Comparison of ENCODE assay signal across 1 cellular context in genomic region chr7:56028942-56029630, GRCh38.
A peak's percentile ranks its signal among the peaks of the same experiment; 100 is the strongest.
TF ChIP-seq lines count a peak whose summit lies in the region.

No MANE protein-coding gene starts in this region.

TF ChIP-seq in HepG2, 621 proteins besides CTCF, POLR2A, EP300 and RAD21 (continued from another document):
- TF ChIP-seq, protein P1, sequence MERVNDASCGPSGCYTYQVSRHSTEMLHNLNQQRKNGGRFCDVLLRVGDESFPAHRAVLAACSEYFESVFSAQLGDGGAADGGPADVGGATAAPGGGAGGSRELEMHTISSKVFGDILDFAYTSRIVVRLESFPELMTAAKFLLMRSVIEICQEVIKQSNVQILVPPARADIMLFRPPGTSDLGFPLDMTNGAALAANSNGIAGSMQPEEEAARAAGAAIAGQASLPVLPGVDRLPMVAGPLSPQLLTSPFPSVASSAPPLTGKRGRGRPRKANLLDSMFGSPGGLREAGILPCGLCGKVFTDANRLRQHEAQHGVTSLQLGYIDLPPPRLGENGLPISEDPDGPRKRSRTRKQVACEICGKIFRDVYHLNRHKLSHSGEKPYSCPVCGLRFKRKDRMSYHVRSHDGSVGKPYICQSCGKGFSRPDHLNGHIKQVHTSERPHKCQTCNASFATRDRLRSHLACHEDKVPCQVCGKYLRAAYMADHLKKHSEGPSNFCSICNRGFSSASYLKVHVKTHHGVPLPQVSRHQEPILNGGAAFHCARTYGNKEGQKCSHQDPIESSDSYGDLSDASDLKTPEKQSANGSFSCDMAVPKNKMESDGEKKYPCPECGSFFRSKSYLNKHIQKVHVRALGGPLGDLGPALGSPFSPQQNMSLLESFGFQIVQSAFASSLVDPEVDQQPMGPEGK (CRISPR knock-in tag; IDR thresholded peaks at IDR 0.05) = no peak
- TF ChIP-seq MAFK (conservative IDR thresholded peaks at IDR 0.05 in 1 of 2, IDR thresholded peaks at IDR 0.05 in 1 of 2; ENCODE audit: low read length in 2 of 2) = peak; percentile 82 to 83
- TF ChIP-seq ZSCAN20 (CRISPR knock-in tag; IDR thresholded peaks at IDR 0.05; ENCODE audit: borderline replicate concordance) = no peak
- no peak for TF ChIP-seq DZIP1 (CRISPR knock-in tag; IDR thresholded peaks at IDR 0.05)
- TF ChIP-seq ZNF687 (CRISPR knock-in tag; IDR thresholded peaks at IDR 0.05) = peak; percentile 49; the same call in 1 of the 2 replicates
- TF ChIP-seq SKI (IDR thresholded peaks at IDR 0.05; ENCODE audit: partially characterized antibody) = peak; percentile 50
- no peak for TF ChIP-seq ZNF337 (CRISPR knock-in tag; IDR thresholded peaks at IDR 0.05; ENCODE audit: borderline replicate concordance, low read depth)
- 0 out of 2 replicates have a peak, but pooled peaks have one; percentile 31 for TF ChIP-seq ZNF878 (CRISPR knock-in tag; IDR thresholded peaks at IDR 0.05)
- TF ChIP-seq ARID2 (CRISPR knock-in tag; IDR thresholded peaks at IDR 0.05; ENCODE audit: borderline replicate concordance) = peak; percentile 61; the same call in 1 of the 2 replicates
- TF ChIP-seq ZNF737 (CRISPR knock-in tag; IDR thresholded peaks at IDR 0.05; ENCODE audit: borderline replicate concordance) = no peak
- TF ChIP-seq AKAP8 (CRISPR knock-in tag; IDR thresholded peaks at IDR 0.05) = no peak
- peak; percentile 93 for TF ChIP-seq TEAD3 (CRISPR knock-in tag; optimal IDR thresholded peaks at IDR 0.05; ENCODE audit: borderline replicate concordance)
- TF ChIP-seq ATF5 (CRISPR knock-in tag; IDR thresholded peaks at IDR 0.05; ENCODE audit: low read depth) = no peak
- no peak for TF ChIP-seq PHB2 (IDR thresholded peaks at IDR 0.05; ENCODE audit: partially characterized antibody)
- TF ChIP-seq, protein P2, sequence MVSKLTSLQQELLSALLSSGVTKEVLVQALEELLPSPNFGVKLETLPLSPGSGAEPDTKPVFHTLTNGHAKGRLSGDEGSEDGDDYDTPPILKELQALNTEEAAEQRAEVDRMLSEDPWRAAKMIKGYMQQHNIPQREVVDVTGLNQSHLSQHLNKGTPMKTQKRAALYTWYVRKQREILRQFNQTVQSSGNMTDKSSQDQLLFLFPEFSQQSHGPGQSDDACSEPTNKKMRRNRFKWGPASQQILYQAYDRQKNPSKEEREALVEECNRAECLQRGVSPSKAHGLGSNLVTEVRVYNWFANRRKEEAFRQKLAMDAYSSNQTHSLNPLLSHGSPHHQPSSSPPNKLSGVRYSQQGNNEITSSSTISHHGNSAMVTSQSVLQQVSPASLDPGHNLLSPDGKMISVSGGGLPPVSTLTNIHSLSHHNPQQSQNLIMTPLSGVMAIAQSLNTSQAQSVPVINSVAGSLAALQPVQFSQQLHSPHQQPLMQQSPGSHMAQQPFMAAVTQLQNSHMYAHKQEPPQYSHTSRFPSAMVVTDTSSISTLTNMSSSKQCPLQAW (CRISPR knock-in tag; IDR thresholded peaks at IDR 0.05) = peak; percentile 60; the same call in 1 of the 2 replicates
- TF ChIP-seq ZNF550 (CRISPR knock-in tag; IDR thresholded peaks at IDR 0.05; ENCODE audit: borderline replicate concordance) = no peak
- no peak for TF ChIP-seq GTF3A (CRISPR knock-in tag; conservative IDR thresholded peaks at IDR 0.05)
- no peak for TF ChIP-seq ZNF556 (CRISPR knock-in tag; IDR thresholded peaks at IDR 0.05; ENCODE audit: borderline replicate concordance)
- no peak for TF ChIP-seq NR3C1 (CRISPR knock-in tag; IDR thresholded peaks at IDR 0.05)
- TF ChIP-seq RFX3 (CRISPR knock-in tag; IDR thresholded peaks at IDR 0.05) = no peak
- no peak for TF ChIP-seq ZNF263 (CRISPR knock-in tag; IDR thresholded peaks at IDR 0.05)
- TF ChIP-seq ATF4 (CRISPR knock-in tag; IDR thresholded peaks at IDR 0.05) = peak in 1 of 2 experiments; percentile 52; a peak in 2 of 4 replicates
- no peak for TF ChIP-seq ZEB1 (IDR thresholded peaks at IDR 0.05; ENCODE audit: insufficient replicate concordance, low read depth)
- TF ChIP-seq ZNF773 (CRISPR knock-in tag; IDR thresholded peaks at IDR 0.05; ENCODE audit: borderline replicate concordance) = no peak
- TF ChIP-seq RARA (CRISPR knock-in tag; IDR thresholded peaks at IDR 0.05) = peak; percentile 81
- peak; percentile 81 for TF ChIP-seq FOXA3 (CRISPR knock-in tag; IDR thresholded peaks at IDR 0.05)
- TF ChIP-seq, protein P3, sequence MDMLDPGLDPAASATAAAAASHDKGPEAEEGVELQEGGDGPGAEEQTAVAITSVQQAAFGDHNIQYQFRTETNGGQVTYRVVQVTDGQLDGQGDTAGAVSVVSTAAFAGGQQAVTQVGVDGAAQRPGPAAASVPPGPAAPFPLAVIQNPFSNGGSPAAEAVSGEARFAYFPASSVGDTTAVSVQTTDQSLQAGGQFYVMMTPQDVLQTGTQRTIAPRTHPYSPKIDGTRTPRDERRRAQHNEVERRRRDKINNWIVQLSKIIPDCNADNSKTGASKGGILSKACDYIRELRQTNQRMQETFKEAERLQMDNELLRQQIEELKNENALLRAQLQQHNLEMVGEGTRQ (IDR thresholded peaks at IDR 0.05; ENCODE audit: low read depth, low read length) = no peak
- TF ChIP-seq, protein P3 (CRISPR knock-in tag; IDR thresholded peaks at IDR 0.05; ENCODE audit: borderline replicate concordance) = no peak
- TF ChIP-seq EEA1 (CRISPR knock-in tag; IDR thresholded peaks at IDR 0.05; ENCODE audit: borderline replicate concordance) = no peak
- TF ChIP-seq GATAD2A (CRISPR knock-in tag; IDR thresholded peaks at IDR 0.05) = peak; percentile 71
- TF ChIP-seq HMG20A (CRISPR knock-in tag; IDR thresholded peaks at IDR 0.05; ENCODE audit: borderline replicate concordance) = peak; percentile 83
- peak; percentile 86 for TF ChIP-seq NCOR1 (IDR thresholded peaks at IDR 0.05; ENCODE audit: borderline replicate concordance, low read length)
- peak; percentile 89 for TF ChIP-seq SAP130 (CRISPR knock-in tag; IDR thresholded peaks at IDR 0.05; ENCODE audit: low read depth)
- TF ChIP-seq ZNF234 (CRISPR knock-in tag; conservative IDR thresholded peaks at IDR 0.05) = no peak
- 0 out of 2 replicates have a peak, but pooled peaks have one; percentile 2 for TF ChIP-seq MYC (CRISPR knock-in tag; IDR thresholded peaks at IDR 0.05; ENCODE audit: borderline replicate concordance)
- TF ChIP-seq ZNF501 (CRISPR knock-in tag; IDR thresholded peaks at IDR 0.05) = peak; percentile 20; the same call in 1 of the 2 replicates
- TF ChIP-seq SPEN (CRISPR knock-in tag; IDR thresholded peaks at IDR 0.05; ENCODE audit: low read depth) = no peak; the same call in 1 of the 2 replicates
- no peak for TF ChIP-seq GPN1 (CRISPR knock-in tag; IDR thresholded peaks at IDR 0.05; ENCODE audit: borderline replicate concordance)
- no peak for TF ChIP-seq PAX8 (CRISPR knock-in tag; IDR thresholded peaks at IDR 0.05; ENCODE audit: borderline replicate concordance)
- no peak for TF ChIP-seq ZNF446 (CRISPR knock-in tag; IDR thresholded peaks at IDR 0.05)
- TF ChIP-seq RCOR2 (CRISPR knock-in tag; IDR thresholded peaks at IDR 0.05) = no peak
- no peak for TF ChIP-seq RFX1 (IDR thresholded peaks at IDR 0.05)
- TF ChIP-seq ZNF460 (CRISPR knock-in tag; IDR thresholded peaks at IDR 0.05; ENCODE audit: borderline replicate concordance) = peak; percentile 99
- TF ChIP-seq NFIB (CRISPR knock-in tag; IDR thresholded peaks at IDR 0.05; ENCODE audit: borderline replicate concordance) = no peak
- TF ChIP-seq ZBTB44 (CRISPR knock-in tag; IDR thresholded peaks at IDR 0.05) = no peak
- TF ChIP-seq AGO1 (IDR thresholded peaks at IDR 0.05; ENCODE audit: low read depth, low read length, poor library complexity, severe bottlenecking) = no peak
- peak; percentile 20 for TF ChIP-seq TBL1XR1 (IDR thresholded peaks at IDR 0.05; ENCODE audit: borderline replicate concordance, low read length, partially characterized antibody)
- TF ChIP-seq ZNF207 (IDR thresholded peaks at IDR 0.05; ENCODE audit: borderline replicate concordance) = no peak
- 0 out of 2 replicates have a peak, but pooled peaks have one; percentile 31 for TF ChIP-seq JUNB (CRISPR knock-in tag; IDR thresholded peaks at IDR 0.05; ENCODE audit: borderline replicate concordance)
- TF ChIP-seq, protein P4, sequence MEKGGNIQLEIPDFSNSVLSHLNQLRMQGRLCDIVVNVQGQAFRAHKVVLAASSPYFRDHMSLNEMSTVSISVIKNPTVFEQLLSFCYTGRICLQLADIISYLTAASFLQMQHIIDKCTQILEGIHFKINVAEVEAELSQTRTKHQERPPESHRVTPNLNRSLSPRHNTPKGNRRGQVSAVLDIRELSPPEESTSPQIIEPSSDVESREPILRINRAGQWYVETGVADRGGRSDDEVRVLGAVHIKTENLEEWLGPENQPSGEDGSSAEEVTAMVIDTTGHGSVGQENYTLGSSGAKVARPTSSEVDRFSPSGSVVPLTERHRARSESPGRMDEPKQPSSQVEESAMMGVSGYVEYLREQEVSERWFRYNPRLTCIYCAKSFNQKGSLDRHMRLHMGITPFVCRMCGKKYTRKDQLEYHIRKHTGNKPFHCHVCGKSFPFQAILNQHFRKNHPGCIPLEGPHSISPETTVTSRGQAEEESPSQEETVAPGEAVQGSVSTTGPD (CRISPR knock-in tag; IDR thresholded peaks at IDR 0.05) = peak; percentile 34; the same call in 1 of the 2 replicates
TF ChIP-seq in HepG2: peak in this region for 115.
